16 cellular contexts compared by ENCODE assay signal in the genomic region with DNA sequence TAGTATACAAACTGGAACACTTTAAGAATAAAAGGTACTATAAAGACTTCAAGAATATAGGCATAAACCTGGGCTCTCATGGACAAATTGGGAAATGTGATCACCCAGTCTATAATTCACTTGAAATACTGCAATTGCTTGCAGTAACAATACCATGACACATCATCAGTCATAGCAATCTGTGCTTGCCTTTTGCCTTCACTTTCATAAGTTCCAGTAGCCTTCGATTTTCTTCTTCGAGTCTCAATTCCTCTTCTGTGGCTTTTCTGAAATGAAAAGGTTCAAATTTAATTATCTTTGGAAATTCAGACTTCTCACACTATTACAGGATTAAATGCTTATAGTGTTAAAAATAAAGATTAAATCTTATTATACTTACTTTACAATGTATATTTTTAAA.
A peak's percentile ranks its signal among the peaks of the same experiment; 100 is the strongest.
DNase-seq lines count a peak whose midpoint lies in the region; ATAC-seq, FAIRE-seq and TF ChIP-seq lines count a peak whose summit lies in the region.
"Had no signal": no experiment of that assay in that cellular context is flagged by ENCODE, and none has a peak within 500 bp of the region (broad histone marks: within the 10 kb centered on the region; RNA-seq: fewer than 3 reads in every experiment).

No MANE protein-coding gene starts in this region.

- no peaks in the 10 kb centered on the region for H3K9me3 Mint-ChIP-seq in HFFc6
- H3K9me3 Mint-ChIP-seq: activated naive CD8-positive, alpha-beta T cell treated with anti-CD3 and anti-CD28 coated beads, Interleukin-2, amount 50 U/mL, for 24 hours had no signal

- intact Hi-C loops in esophagus squamous epithelium (cut with DNase I) = no loop called here

- TF ChIP-seq CTCF in GM10248 (IDR thresholded peaks at IDR 0.05; ENCODE audit: control extremely low read depth, extremely low read depth, low read depth, missing control alignments) (no peak), HFFc6 (IDR thresholded peaks at IDR 0.05) (no peak), esophagus squamous epithelium (IDR thresholded peaks at IDR 0.05) (no peak)

- 49 to 57% methylated on average over 2 of the region's 2 CpGs for WGBS in esophagus squamous epithelium, 2 donors

- peaks cover 7% of the 10 kb centered on the region for H3K27me3 Mint-ChIP-seq in HFFc6 (ENCODE audit: insufficient read depth)
- H3K27me3 Mint-ChIP-seq: activated naive CD8-positive, alpha-beta T cell treated with anti-CD3 and anti-CD28 coated beads, Interleukin-2, amount 50 U/mL, for 24 hours; T-helper 17 cell had no signal

- CTCF ChIA-PET in GM10248 (lab: Yijun Ruan, JAX) = no interaction called here

- ATAC-seq in GM19467 (IDR thresholded peaks at IDR 0.05; ENCODE audit: unreplicated experiment) = peak; percentile 63
- peak; percentile 98 for ATAC-seq in HG02973 (IDR thresholded peaks at IDR 0.05; ENCODE audit: unreplicated experiment)
- no peak for ATAC-seq in GM19455 (IDR thresholded peaks at IDR 0.05; ENCODE audit: unreplicated experiment)
- ATAC-seq: A549; activated naive CD8-positive, alpha-beta T cell treated with anti-CD3 and anti-CD28 coated beads, Interleukin-2, amount 50 U/mL, for 24 hours; T-helper 17 cell had no signal

- no peak overlapping the region for H3K4me3 Mint-ChIP-seq in HFFc6
- H3K4me3 Mint-ChIP-seq: activated naive CD8-positive, alpha-beta T cell treated with anti-CD3 and anti-CD28 coated beads, Interleukin-2, amount 50 U/mL, for 24 hours; T-helper 17 cell had no signal

- H3K4me1 Mint-ChIP-seq in HFFc6 (ENCODE audit: low read depth) = peaks cover 8% of the 10 kb centered on the region; the same call in 1 of the 2 replicates
- H3K4me1 Mint-ChIP-seq: activated naive CD8-positive, alpha-beta T cell treated with anti-CD3 and anti-CD28 coated beads, Interleukin-2, amount 50 U/mL, for 24 hours; T-helper 17 cell had no signal

- POLR2A ChIA-PET in GM10248 (lab: Yijun Ruan, JAX) = no interaction called here

- H3K9me3 ChIP-seq in esophagus squamous epithelium = no peaks in the 10 kb centered on the region
- H3K9me3 ChIP-seq: A549, neutrophil had no signal

- peak; percentile 28 for DNase-seq in GM10248 (ENCODE audit: extremely low spot score)
- DNase-seq in NOMO-1 treated with dmso at 0.1 percent for 144 hours (lab: John Stamatoyannopoulos, UW; ENCODE audit: unreplicated experiment) = peak; percentile 14
- DNase-seq in HFFc6 = no peak
- no peak for DNase-seq in HTR-8/SVneo (ENCODE audit: insufficient read length, low spot score)
- no peak for DNase-seq in esophagus squamous epithelium (lab: John Stamatoyannopoulos, UW)
- DNase-seq: activated naive CD8-positive, alpha-beta T cell treated with anti-CD3 and anti-CD28 coated beads, Interleukin-2, amount 50 U/mL, for 24 hours; DMS79 treated with DMSO at 0.1 percent for 48 hours; left ventricle myocardium inferior; NCI-H1105; stimulated activated CD4-positive, alpha-beta T cell treated with anti-CD3 and anti-CD28 coated beads, Interleukin-15, amount 100 ng/mL, for 24 hours; T-helper 17 cell had no signal

- no peak overlapping the region for H3K4me3 ChIP-seq in esophagus squamous epithelium
- H3K4me3 ChIP-seq: A549, left ventricle myocardium inferior had no signal

- no peak overlapping the region for H3K27ac ChIP-seq in esophagus squamous epithelium
- H3K27ac ChIP-seq: A549, left ventricle myocardium inferior, neutrophil had no signal

- TF ChIP-seq POLR2A in esophagus squamous epithelium (IDR thresholded peaks at IDR 0.05) = no peak

- H3K27ac Mint-ChIP-seq in HFFc6 = no peak overlapping the region
- H3K27ac Mint-ChIP-seq: activated naive CD8-positive, alpha-beta T cell treated with anti-CD3 and anti-CD28 coated beads, Interleukin-2, amount 50 U/mL, for 24 hours; T-helper 17 cell had no signal

- H3K36me3 Mint-ChIP-seq in HFFc6 (ENCODE audit: low read depth) = no peaks in the 10 kb centered on the region

- H3K36me3 ChIP-seq in esophagus squamous epithelium = peaks cover 0 to 5% (median 0%) of the 10 kb centered on the region in 3 donors
- H3K36me3 ChIP-seq: neutrophil had no signal

- no peak for FAIRE-seq in HTR-8/SVneo (lab: Jason Lieb, UNC)
- FAIRE-seq: A549 had no signal

- H3K4me1 ChIP-seq in esophagus squamous epithelium = no peaks in the 10 kb centered on the region
- H3K4me1 ChIP-seq: A549, left ventricle myocardium inferior had no signal

- H3K27me3 ChIP-seq in esophagus squamous epithelium = no peaks in the 10 kb centered on the region
- H3K27me3 ChIP-seq: neutrophil had no signal

Comparison
In these comparisons a context has a peak if more than half of its experiments do, and no peak if none do; other contexts are left out.
1. DNase-seq: peak in GM10248 (single experiment) and NOMO-1 treated with dmso at 0.1 percent for 144 hours (single experiment); none in HFFc6 (single experiment), HTR-8/SVneo (single experiment) and esophagus squamous epithelium (single experiment).